8 cellular contexts compared by ENCODE assay signal in genomic region chr4:108030332-108030731, GRCh38. TPM values are rescaled to one million over a fixed set of nuclear protein-coding genes. Genes with fewer than 3 reads are reported as not detected.
DNase-seq lines count a peak whose midpoint lies in the region; ATAC-seq lines count a peak whose summit lies in the region.

No MANE protein-coding gene starts in this region.

- peak overlapping the region; percentile 91 for H3K27ac Mint-ChIP-seq in activated naive CD8-positive, alpha-beta T cell treated with anti-CD3 and anti-CD28 coated beads, Interleukin-2, amount 10 ng/mL, durations not matched to agents 7 days and 5 days

- no peaks in the 10 kb centered on the region for H3K9me3 Mint-ChIP-seq in activated naive CD8-positive, alpha-beta T cell treated with anti-CD3 and anti-CD28 coated beads, Interleukin-2, amount 10 ng/mL, durations not matched to agents 7 days and 5 days

- H3K36me3 Mint-ChIP-seq in activated naive CD8-positive, alpha-beta T cell treated with anti-CD3 and anti-CD28 coated beads, Interleukin-2, amount 10 ng/mL, durations not matched to agents 7 days and 5 days = peaks cover 33% of the 10 kb centered on the region

- H3K4me1 Mint-ChIP-seq in activated naive CD8-positive, alpha-beta T cell treated with anti-CD3 and anti-CD28 coated beads, Interleukin-2, amount 10 ng/mL, durations not matched to agents 7 days and 5 days = peaks cover 56% of the 10 kb centered on the region

- peak; percentile 36 for DNase-seq in DMS53 treated with DMSO at 0.1 percent for 48 hours (lab: John Stamatoyannopoulos, UW; ENCODE audit: unreplicated experiment)
- DNase-seq in SKM-1 treated with dmso at 0.1 percent for 144 hours (lab: John Stamatoyannopoulos, UW; ENCODE audit: unreplicated experiment) = peak; percentile 54
- DNase-seq in activated naive CD8-positive, alpha-beta T cell treated with anti-CD3 and anti-CD28 coated beads, Interleukin-2, amount 10 ng/mL, durations not matched to agents 7 days and 5 days = peak; percentile 63
- DNase-seq in iPS-NIHi11 (ENCODE audit: low spot score) = peak; percentile 55
- DNase-seq in stimulated activated CD4-positive, alpha-beta T cell treated with anti-CD3 and anti-CD28 coated beads, TNF-alpha, amount 100 ng/mL, for 1 hour (ENCODE audit: low read depth in 3 of 3, low spot score in 1 of 3) = peak in 2 of 3 donors; percentile 23 to 51
- no peak for DNase-seq in occipital lobe (lab: John Stamatoyannopoulos, UW)

- no peaks in the 10 kb centered on the region for H3K27me3 Mint-ChIP-seq in activated naive CD8-positive, alpha-beta T cell treated with anti-CD3 and anti-CD28 coated beads, Interleukin-2, amount 10 ng/mL, durations not matched to agents 7 days and 5 days

- peak overlapping the region; percentile 87 for H3K4me3 Mint-ChIP-seq in activated naive CD8-positive, alpha-beta T cell treated with anti-CD3 and anti-CD28 coated beads, Interleukin-2, amount 10 ng/mL, durations not matched to agents 7 days and 5 days

- ATAC-seq in GM21367 (IDR thresholded peaks at IDR 0.05; ENCODE audit: unreplicated experiment) = peak; percentile 87
- peak; percentile 96 for ATAC-seq in HG03575 (IDR thresholded peaks at IDR 0.05; ENCODE audit: extremely low read depth, insufficient number of reproducible peaks, low FRiP score, unreplicated experiment)
- peak; percentile 79 for ATAC-seq in activated naive CD8-positive, alpha-beta T cell treated with anti-CD3 and anti-CD28 coated beads, Interleukin-2, amount 10 ng/mL, durations not matched to agents 7 days and 5 days (ENCODE audit: low read depth)

- POLR2A ChIA-PET in activated naive CD8-positive, alpha-beta T cell treated with anti-CD3 and anti-CD28 coated beads, Interleukin-2, amount 10 ng/mL, durations not matched to agents 7 days and 5 days (lab: Charles Lee) = interaction anchor here (0.5 to 3.3 kb wide), 21 partner anchors 13 to 590 kb away, joined by 3 to 15 read pairs (median 5); partner anchors contain the start of genes LEF1 and RPL34

RNA-seq across cellular contexts. Expression of gene HADH, which starts 40.6 kb away (rescaled TPM):
- total RNA-seq in activated naive CD8-positive, alpha-beta T cell treated with anti-CD3 and anti-CD28 coated beads, Interleukin-2, amount 10 ng/mL, durations not matched to agents 7 days and 5 days = 10 to 100 TPM; 45.3 to 46.6 TPM
- 10.1 TPM for total RNA-seq in occipital lobe
